Comparison of ENCODE assay signal across 19 cellular contexts in genomic region chr3:43222594-43222993, GRCh38.
DNase-seq lines count a peak whose midpoint lies in the region; ATAC-seq and TF ChIP-seq lines count a peak whose summit lies in the region.
"Had no signal": no experiment of that assay in that cellular context is flagged by ENCODE, and none has a peak within 500 bp of the region (broad histone marks: within the 10 kb centered on the region; RNA-seq: fewer than 3 reads in every experiment).

No MANE protein-coding gene starts in this region.

- peaks cover 59% of the 10 kb centered on the region for H3K4me1 Mint-ChIP-seq in activated naive CD4-positive, alpha-beta T cell treated with anti-CD3 and anti-CD28 coated beads for 36 hours (ENCODE audit: low read depth)
- peaks cover 76% of the 10 kb centered on the region for H3K4me1 Mint-ChIP-seq in CD8-positive, alpha-beta T cell (ENCODE audit: low read depth)
- H3K4me1 Mint-ChIP-seq: CD14-positive monocyte had no signal

- TF ChIP-seq POLR2A in esophagus muscularis mucosa (IDR thresholded peaks at IDR 0.05; ENCODE audit: low read depth): no peak

- H3K27ac Mint-ChIP-seq in activated naive CD4-positive, alpha-beta T cell treated with anti-CD3 and anti-CD28 coated beads for 36 hours: no peak overlapping the region
- peak overlapping the region; percentile 83 for H3K27ac Mint-ChIP-seq in CD8-positive, alpha-beta T cell
- H3K27ac Mint-ChIP-seq: CD14-positive monocyte had no signal

- H3K36me3 ChIP-seq in CD8-positive, alpha-beta T cell (ENCODE audit: insufficient read depth, low read length): no peaks in the 10 kb centered on the region
- H3K36me3 ChIP-seq in esophagus muscularis mucosa: no peaks in the 10 kb centered on the region

- no peaks in the 10 kb centered on the region for H3K27me3 Mint-ChIP-seq in activated naive CD4-positive, alpha-beta T cell treated with anti-CD3 and anti-CD28 coated beads for 36 hours (ENCODE audit: low read depth)
- H3K27me3 Mint-ChIP-seq in CD8-positive, alpha-beta T cell (ENCODE audit: low read depth): no peaks in the 10 kb centered on the region

- POLR2A ChIA-PET in CD8-positive, alpha-beta T cell (lab: Charles Lee): interaction anchor here (0.5 to 1.4 kb wide), 5 partner anchors 21 to 174 kb away, joined by 3 to 4 read pairs (median 4); no protein-coding TSS in a partner anchor

- peak overlapping the region; percentile 16 for H3K27ac ChIP-seq in CD8-positive, alpha-beta T cell (ENCODE audit: low read depth, low read length)
- no peak overlapping the region for H3K27ac ChIP-seq in esophagus muscularis mucosa (replicated peaks in 1 of 4)
- H3K27ac ChIP-seq: HL-60 had no signal

- CTCF ChIA-PET in activated naive CD4-positive, alpha-beta T cell treated with anti-CD3 and anti-CD28 coated beads for 36 hours (lab: Charles Lee): interaction anchor here (0.6 to 3.2 kb wide), 2 partner anchors 172 to 280 kb away, joined by 3 to 15 read pairs; no protein-coding TSS in a partner anchor
- CTCF ChIA-PET in CD8-positive, alpha-beta T cell (lab: Charles Lee): interaction anchor here (0.7 to 4.7 kb wide), 20 partner anchors 11 to 280 kb away, joined by 3 to 51 read pairs (median 5); partner anchors contain the start of gene SNRK

- no peak for TF ChIP-seq CTCF in CD8-positive, alpha-beta T cell (IDR thresholded peaks at IDR 0.05)
- no peak for TF ChIP-seq CTCF in esophagus muscularis mucosa (IDR thresholded peaks at IDR 0.05)

- no peak overlapping the region for H3K4me3 ChIP-seq in CD8-positive, alpha-beta T cell (ENCODE audit: low read depth, low read length)
- H3K4me3 ChIP-seq in esophagus muscularis mucosa: no peak overlapping the region

- H3K4me3 Mint-ChIP-seq in activated naive CD4-positive, alpha-beta T cell treated with anti-CD3 and anti-CD28 coated beads for 36 hours: no peak overlapping the region
- peak overlapping the region; percentile 52 for H3K4me3 Mint-ChIP-seq in CD8-positive, alpha-beta T cell
- H3K4me3 Mint-ChIP-seq: CD14-positive monocyte had no signal

- peak; percentile 62 for ATAC-seq in CD8-positive, alpha-beta T cell
- ATAC-seq: HCT116 had no signal

- H3K9me3 ChIP-seq in CD8-positive, alpha-beta T cell (ENCODE audit: low read length): no peaks in the 10 kb centered on the region
- H3K9me3 ChIP-seq in esophagus muscularis mucosa: peaks cover 0 to 7% (median 3%) of the 10 kb centered on the region in 4 donors

- intact Hi-C loops in activated naive CD4-positive, alpha-beta T cell treated with anti-CD3 and anti-CD28 coated beads for 36 hours (cut with micrococcal nuclease): loop anchor here (2.0 kb wide), 2 partner anchors 60 to 64 kb away; partner anchors contain the start of gene SNRK
- intact Hi-C loops in CD8-positive, alpha-beta T cell (cut with DNase I, micrococcal nuclease): loop anchor here (1.0 to 10.0 kb wide), 7 partner anchors 14 to 972 kb away; partner anchors contain the start of gene SNRK (in 2 of the 2)
- intact Hi-C loops in esophagus muscularis mucosa (cut with DNase I): loop anchor here (10.0 kb wide), 1 partner anchor 282 kb away; no protein-coding TSS in a partner anchor

- H3K36me3 Mint-ChIP-seq in activated naive CD4-positive, alpha-beta T cell treated with anti-CD3 and anti-CD28 coated beads for 36 hours (ENCODE audit: low read depth): peaks cover 1% of the 10 kb centered on the region
- peaks cover 6% of the 10 kb centered on the region for H3K36me3 Mint-ChIP-seq in CD8-positive, alpha-beta T cell
- H3K36me3 Mint-ChIP-seq: CD14-positive monocyte had no signal

- peaks cover 70% of the 10 kb centered on the region for H3K4me1 ChIP-seq in CD8-positive, alpha-beta T cell (ENCODE audit: insufficient read depth, low read length)
- H3K4me1 ChIP-seq in esophagus muscularis mucosa: no peaks in the 10 kb centered on the region

- 94% methylated on average over 4 of the region's 4 CpGs for WGBS in esophagus muscularis mucosa

- H3K9me3 Mint-ChIP-seq in activated naive CD4-positive, alpha-beta T cell treated with anti-CD3 and anti-CD28 coated beads for 36 hours: peaks cover 9% of the 10 kb centered on the region
- peaks cover 9% of the 10 kb centered on the region for H3K9me3 Mint-ChIP-seq in CD8-positive, alpha-beta T cell

- TF ChIP-seq EP300 in esophagus muscularis mucosa (IDR thresholded peaks at IDR 0.05): no peak

- no peaks in the 10 kb centered on the region for H3K27me3 ChIP-seq in CD8-positive, alpha-beta T cell (ENCODE audit: insufficient read depth, low read length)
- no peaks in the 10 kb centered on the region for H3K27me3 ChIP-seq in esophagus muscularis mucosa

- DNase-seq in activated naive CD4-positive, alpha-beta T cell treated with anti-CD3 and anti-CD28 coated beads for 36 hours: peak; percentile 26
- DNase-seq in activated naive CD4-positive, alpha-beta T cell (lab: John Stamatoyannopoulos, UW): no peak
- peak in 3 of 7 experiments; percentile 28 to 65 (median 45) for DNase-seq in CD8-positive, alpha-beta T cell
- peak; percentile 3 for DNase-seq in T follicular helper cell (ENCODE audit: low read depth)
- peak; percentile 24 for DNase-seq in esophagus muscularis mucosa (ENCODE audit: extremely low spot score)
- no peak for DNase-seq in SKM-1 (lab: John Stamatoyannopoulos, UW; ENCODE audit: unreplicated experiment)
- no peak for DNase-seq in epidermal melanocyte (ENCODE audit: insufficient read length, low spot score)
- DNase-seq: ACHN; AML-193; Calu3; GF-D8; NCI-H1105 treated with DMSO at 0.1 percent for 48 hours; NCI-H1694 treated with DMSO at 0.1 percent for 48 hours; NCI-H69; NK-92 treated with Interleukin-12 subunit alpha and Interleukin-12 subunit beta, amount 100 ng/mL, for 24 hours; SHP77 had no signal

Comparison
In these comparisons a context has a peak if more than half of its experiments do, and no peak if none do; other contexts are left out.
1. DNase-seq: peak in activated naive CD4-positive, alpha-beta T cell treated with anti-CD3 and anti-CD28 coated beads for 36 hours (single experiment), T follicular helper cell (single experiment) and esophagus muscularis mucosa (single experiment); none in activated naive CD4-positive, alpha-beta T cell (0 of 4), SKM-1 (single experiment) and epidermal melanocyte (single experiment).